In genomic region chr15:55282284-55282833, GRCh38 we compare ENCODE assay signal across 9 cellular contexts. TPM values are rescaled to one million over a fixed set of nuclear protein-coding genes. Genes with fewer than 3 reads are reported as not detected.
A peak's percentile ranks its signal among the peaks of the same experiment; 100 is the strongest.
DNase-seq lines count a peak whose midpoint lies in the region; ATAC-seq, FAIRE-seq and TF ChIP-seq lines count a peak whose summit lies in the region.
"Had no signal": no experiment of that assay in that cellular context is flagged by ENCODE, and none has a peak within 500 bp of the region (broad histone marks: within the 10 kb centered on the region; RNA-seq: fewer than 3 reads in every experiment).

No MANE protein-coding gene starts in this region.

- intact Hi-C loops in testis (cut with DNase I; ENCODE audit: low total_unique reads), result no loop called here

- FAIRE-seq in GM12892 (lab: Jason Lieb, UNC), result no peak
- FAIRE-seq: D721Med had no signal

- no peak for ATAC-seq in HG03521 (IDR thresholded peaks at IDR 0.05; ENCODE audit: unreplicated experiment)

- TF ChIP-seq CTCF in fibroblast of pulmonary artery (IDR thresholded peaks at IDR 0.05; ENCODE audit: low read length, missing control alignments) (no peak), testis (IDR thresholded peaks at IDR 0.05) (no peak)

- H3K36me3 Mint-ChIP-seq in activated naive CD4-positive, alpha-beta T cell treated with anti-CD3 and anti-CD28 coated beads, Interleukin-2, amount 10 ng/mL, durations not matched to agents 7 days and 5 days, result peaks cover 51% of the 10 kb centered on the region

- H3K4me1 Mint-ChIP-seq in activated naive CD4-positive, alpha-beta T cell treated with anti-CD3 and anti-CD28 coated beads, Interleukin-2, amount 10 ng/mL, durations not matched to agents 7 days and 5 days, result peaks cover 95% of the 10 kb centered on the region

- peak overlapping the region; percentile 36 to 50 for H3K27ac ChIP-seq in testis

- no peaks in the 10 kb centered on the region for H3K27me3 ChIP-seq in testis

- peak overlapping the region; percentile 77 for H3K27ac Mint-ChIP-seq in activated naive CD4-positive, alpha-beta T cell treated with anti-CD3 and anti-CD28 coated beads, Interleukin-2, amount 10 ng/mL, durations not matched to agents 7 days and 5 days

- H3K4me3 ChIP-seq in fibroblast of pulmonary artery (replicated peaks; ENCODE audit: low read depth, low read length), result no peak overlapping the region
- H3K4me3 ChIP-seq in testis, result no peak overlapping the region

- H3K36me3 ChIP-seq in testis (ENCODE audit: low read depth, missing control alignments), result no peaks in the 10 kb centered on the region

- TF ChIP-seq POLR2A in testis (IDR thresholded peaks at IDR 0.05) (no peak), GM12892 (IDR thresholded peaks at IDR 0.05; ENCODE audit: low read depth, low read length) (no peak)

- H3K9me3 Mint-ChIP-seq in activated naive CD4-positive, alpha-beta T cell treated with anti-CD3 and anti-CD28 coated beads, Interleukin-2, amount 10 ng/mL, durations not matched to agents 7 days and 5 days, result no peaks in the 10 kb centered on the region

- peaks cover 4% of the 10 kb centered on the region for H3K4me1 ChIP-seq in testis

- CTCF ChIA-PET in activated naive CD4-positive, alpha-beta T cell treated with anti-CD3 and anti-CD28 coated beads, Interleukin-2, amount 10 ng/mL, durations not matched to agents 7 days and 5 days (lab: Charles Lee), result interaction anchor here (0.6 to 1.9 kb wide), 4 partner anchors 14 to 152 kb away, joined by 3 to 7 read pairs (median 6); no protein-coding TSS in a partner anchor

- DNase-seq in activated naive CD4-positive, alpha-beta T cell treated with anti-CD3 and anti-CD28 coated beads, Interleukin-2, amount 10 ng/mL, durations not matched to agents 7 days and 5 days, result no peak
- no peak for DNase-seq in activated naive CD4-positive, alpha-beta T cell (lab: John Stamatoyannopoulos, UW)
- DNase-seq in UCSD-AML1 (lab: John Stamatoyannopoulos, UW; ENCODE audit: unreplicated experiment) (peak; percentile 18), fibroblast of pulmonary artery (ENCODE audit: low read depth) (peak; percentile 81), testis (peak; percentile 70), DMS153 (lab: John Stamatoyannopoulos, UW) (no peak), GM12892 (ENCODE audit: insufficient read length) (no peak)

- no peak overlapping the region for H3K4me3 Mint-ChIP-seq in activated naive CD4-positive, alpha-beta T cell treated with anti-CD3 and anti-CD28 coated beads, Interleukin-2, amount 10 ng/mL, durations not matched to agents 7 days and 5 days

- no peaks in the 10 kb centered on the region for H3K9me3 ChIP-seq in testis

- no peaks in the 10 kb centered on the region for H3K27me3 Mint-ChIP-seq in activated naive CD4-positive, alpha-beta T cell treated with anti-CD3 and anti-CD28 coated beads, Interleukin-2, amount 10 ng/mL, durations not matched to agents 7 days and 5 days

- WGBS in testis, 2 donors, result 76 to 78% methylated on average over 5 of the region's 5 CpGs

RNA-seq across cellular contexts. Expression of gene RAB27A, which starts 7.3 kb away (rescaled TPM):
- 10 to 100 TPM; 13.1 to 13.7 TPM for total RNA-seq in testis
- polyA plus RNA-seq in testis (ENCODE audit: insufficient read depth, low read depth, low replicate concordance), result 19.2 TPM
- polyA plus RNA-seq in GM12892 (2012; ENCODE audit: missing spikeins), result 28.9 TPM

RNA-seq across cellular contexts. Expression of gene PIGBOS1, which starts 36.6 kb away (rescaled TPM):
- total RNA-seq in testis, result 10 to 100 TPM; 10.3 to 12.9 TPM
- 11.9 TPM for polyA plus RNA-seq in testis (ENCODE audit: insufficient read depth, low read depth, low replicate concordance)
- 20.8 TPM for polyA plus RNA-seq in GM12892 (2012; ENCODE audit: missing spikeins)

RNA-seq across cellular contexts. Expression of gene PIGB, which starts 36.7 kb away (rescaled TPM):
- total RNA-seq in testis, result 10 to 100 TPM; 13.7 to 14.3 TPM
- 12.8 TPM for polyA plus RNA-seq in testis (ENCODE audit: insufficient read depth, low read depth, low replicate concordance)
- 20.2 TPM for polyA plus RNA-seq in GM12892 (2012; ENCODE audit: missing spikeins)

Comparison
In these comparisons a context has a peak if more than half of its experiments do, and no peak if none do; other contexts are left out.
1. DNase-seq: peak in UCSD-AML1 (single experiment), fibroblast of pulmonary artery (single experiment) and testis (single experiment); none in activated naive CD4-positive, alpha-beta T cell treated with anti-CD3 and anti-CD28 coated beads, Interleukin-2, amount 10 ng/mL, durations not matched to agents 7 days and 5 days (single experiment), activated naive CD4-positive, alpha-beta T cell (0 of 4), DMS153 (single experiment) and GM12892 (single experiment).